ENCODE assay signal across 20 cellular contexts in genomic region chr6:9783567-9783966, GRCh38.
"Had no signal": no experiment of that assay in that cellular context is flagged by ENCODE, and none has a peak within 500 bp of the region (broad histone marks: within the 10 kb centered on the region; RNA-seq: fewer than 3 reads in every experiment).

No MANE protein-coding gene starts in this region.

- H3K36me3 Mint-ChIP-seq: natural killer cell treated with Interleukin-12 subunit alpha and Interleukin-12 subunit beta and Interleukin-15 and Interleukin-18, amount 100 ng/mL, for 72 hours; stimulated activated naive B cell treated with anti-CD40 and anti-IgM and Interleukin-4, amounts not matched to agents 10 μg/mL and 1 μg/mL and 100 μg/mL, for 72 hours had no signal

- ATAC-seq: activated CD8-positive, alpha-beta T cell treated with anti-CD3 and anti-CD28 coated beads, Interleukin-2, amount 10 ng/mL, durations not matched to agents 7 days and 5 days; activated naive CD8-positive, alpha-beta T cell treated with anti-CD3 and anti-CD28 coated beads, Interleukin-2, amount 50 U/mL, for 24 hours; left colon; mucosa of descending colon; natural killer cell treated with Interleukin-12 subunit alpha and Interleukin-12 subunit beta and Interleukin-15 and Interleukin-18, amount 100 ng/mL, for 72 hours; psoas muscle; sciatic nerve; stimulated activated naive B cell treated with anti-CD40 and anti-IgM and Interleukin-4, amounts not matched to agents 10 μg/mL and 1 μg/mL and 100 μg/mL, for 72 hours had no signal

- H3K4me1 ChIP-seq: colonic mucosa, psoas muscle, spleen, transverse colon had no signal

- H3K9me3 ChIP-seq: colonic mucosa, mucosa of descending colon, psoas muscle, spleen, transverse colon had no signal

- H3K4me3 ChIP-seq: colonic mucosa, mucosa of descending colon, psoas muscle, spleen, transverse colon had no signal

- H3K27me3 Mint-ChIP-seq: natural killer cell treated with Interleukin-12 subunit alpha and Interleukin-12 subunit beta and Interleukin-15 and Interleukin-18, amount 100 ng/mL, for 72 hours; stimulated activated naive B cell treated with anti-CD40 and anti-IgM and Interleukin-4, amounts not matched to agents 10 μg/mL and 1 μg/mL and 100 μg/mL, for 72 hours had no signal

- H3K27me3 ChIP-seq: colonic mucosa, spleen, transverse colon had no signal

- H3K36me3 ChIP-seq: colonic mucosa, spleen, transverse colon had no signal

- H3K27ac Mint-ChIP-seq: activated CD8-positive, alpha-beta T cell treated with anti-CD3 and anti-CD28 coated beads, Interleukin-2, amount 10 ng/mL, durations not matched to agents 7 days and 5 days; activated naive CD8-positive, alpha-beta T cell treated with anti-CD3 and anti-CD28 coated beads, Interleukin-2, amount 50 U/mL, for 24 hours; natural killer cell treated with Interleukin-12 subunit alpha and Interleukin-12 subunit beta and Interleukin-15 and Interleukin-18, amount 100 ng/mL, for 72 hours; stimulated activated naive B cell treated with anti-CD40 and anti-IgM and Interleukin-4, amounts not matched to agents 10 μg/mL and 1 μg/mL and 100 μg/mL, for 72 hours; T-helper 2 cell treated with Interferon-gamma antibody and Interleukin-4, amounts not matched to agents 5 μg/mL and 100 μg/mL, for 36 hours had no signal

- H3K27ac ChIP-seq: colonic mucosa, epithelial cell of prostate, psoas muscle, spleen, transverse colon had no signal

- H3K4me3 Mint-ChIP-seq: activated CD8-positive, alpha-beta T cell treated with anti-CD3 and anti-CD28 coated beads, Interleukin-2, amount 10 ng/mL, durations not matched to agents 7 days and 5 days; activated naive CD8-positive, alpha-beta T cell treated with anti-CD3 and anti-CD28 coated beads, Interleukin-2, amount 50 U/mL, for 24 hours; natural killer cell treated with Interleukin-12 subunit alpha and Interleukin-12 subunit beta and Interleukin-15 and Interleukin-18, amount 100 ng/mL, for 72 hours; stimulated activated naive B cell treated with anti-CD40 and anti-IgM and Interleukin-4, amounts not matched to agents 10 μg/mL and 1 μg/mL and 100 μg/mL, for 72 hours; T-helper 2 cell treated with Interferon-gamma antibody and Interleukin-4, amounts not matched to agents 5 μg/mL and 100 μg/mL, for 36 hours had no signal

- DNase-seq: activated CD4-positive, alpha-beta T cell treated with anti-CD3 and anti-CD28 coated beads for 48 hours; activated CD8-positive, alpha-beta T cell treated with anti-CD3 and anti-CD28 coated beads, Interleukin-2, amount 10 ng/mL, durations not matched to agents 7 days and 5 days; activated naive CD4-positive, alpha-beta T cell treated with Interleukin-2 at 50 U/mL for 16 hours; activated naive CD8-positive, alpha-beta T cell treated with anti-CD3 and anti-CD28 coated beads, Interleukin-2, amount 50 U/mL, for 24 hours; colonic mucosa; effector memory CD4-positive, alpha-beta T cell; left colon; mammary epithelial cell; mucosa of descending colon; occipital lobe; psoas muscle; spleen; stimulated activated CD4-positive, alpha-beta T cell treated with anti-CD3 and anti-CD28 coated beads, Interleukin-1b, Interleukin-23, amount 100 ng/mL, for 48 hours; stimulated activated naive B cell treated with anti-CD40 and anti-IgM and Interleukin-4, amounts not matched to agents 10 μg/mL and 1 μg/mL and 100 μg/mL, for 72 hours; SW 1271; transverse colon had no signal

- H3K4me1 Mint-ChIP-seq: activated naive CD8-positive, alpha-beta T cell treated with anti-CD3 and anti-CD28 coated beads, Interleukin-2, amount 50 U/mL, for 24 hours; stimulated activated naive B cell treated with anti-CD40 and anti-IgM and Interleukin-4, amounts not matched to agents 10 μg/mL and 1 μg/mL and 100 μg/mL, for 72 hours had no signal
